3 cellular contexts compared by ENCODE assay signal in genomic region chr12:6281081-6281809, GRCh38.
TF ChIP-seq lines count a peak whose summit lies in the region.

No MANE protein-coding gene starts in this region.

TF ChIP-seq in SK-N-SH, 30 proteins besides CTCF, POLR2A, EP300 and RAD21:
- TF ChIP-seq TAF1 (IDR thresholded peaks at IDR 0.05; ENCODE audit: borderline replicate concordance, low read depth, low read length), result no peak
- TF ChIP-seq, protein P1, sequence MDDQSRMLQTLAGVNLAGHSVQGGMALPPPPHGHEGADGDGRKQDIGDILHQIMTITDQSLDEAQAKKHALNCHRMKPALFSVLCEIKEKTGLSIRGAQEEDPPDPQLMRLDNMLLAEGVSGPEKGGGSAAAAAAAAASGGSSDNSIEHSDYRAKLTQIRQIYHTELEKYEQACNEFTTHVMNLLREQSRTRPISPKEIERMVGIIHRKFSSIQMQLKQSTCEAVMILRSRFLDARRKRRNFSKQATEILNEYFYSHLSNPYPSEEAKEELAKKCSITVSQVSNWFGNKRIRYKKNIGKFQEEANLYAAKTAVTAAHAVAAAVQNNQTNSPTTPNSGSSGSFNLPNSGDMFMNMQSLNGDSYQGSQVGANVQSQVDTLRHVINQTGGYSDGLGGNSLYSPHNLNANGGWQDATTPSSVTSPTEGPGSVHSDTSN (IDR thresholded peaks at IDR 0.05), result no peak
- TF ChIP-seq POLR2AphosphoS5 (IDR thresholded peaks at IDR 0.05; ENCODE audit: low read depth, low read length), result no peak
- no peak for TF ChIP-seq SIN3A (IDR thresholded peaks at IDR 0.05; ENCODE audit: borderline replicate concordance, low read depth, low read length)
- TF ChIP-seq CHD2 (IDR thresholded peaks at IDR 0.05; ENCODE audit: low read length, partially characterized antibody), result no peak
- TF ChIP-seq RFX5 (IDR thresholded peaks at IDR 0.05; ENCODE audit: low read length), result no peak
- no peak for TF ChIP-seq GABPA (IDR thresholded peaks at IDR 0.05; ENCODE audit: low read depth)
- no peak for TF ChIP-seq NFIC (IDR thresholded peaks at IDR 0.05; ENCODE audit: borderline replicate concordance)
- TF ChIP-seq TCF12 (IDR thresholded peaks at IDR 0.05), result no peak
- no peak for TF ChIP-seq EZH2phosphoT487 (IDR thresholded peaks at IDR 0.05; ENCODE audit: borderline replicate concordance, low read depth)
- TF ChIP-seq GATA2 (CRISPR knock-in tag; IDR thresholded peaks at IDR 0.05), result no peak
- TF ChIP-seq TEAD4 (IDR thresholded peaks at IDR 0.05; ENCODE audit: borderline replicate concordance, insufficient read depth), result no peak
- no peak for TF ChIP-seq RXRA (IDR thresholded peaks at IDR 0.05; ENCODE audit: borderline replicate concordance, low read depth)
- TF ChIP-seq FOXM1 (IDR thresholded peaks at IDR 0.05; ENCODE audit: low read depth), result no peak
- no peak for TF ChIP-seq SMC3 (IDR thresholded peaks at IDR 0.05; ENCODE audit: low read depth, low read length)
- TF ChIP-seq, protein P2, sequence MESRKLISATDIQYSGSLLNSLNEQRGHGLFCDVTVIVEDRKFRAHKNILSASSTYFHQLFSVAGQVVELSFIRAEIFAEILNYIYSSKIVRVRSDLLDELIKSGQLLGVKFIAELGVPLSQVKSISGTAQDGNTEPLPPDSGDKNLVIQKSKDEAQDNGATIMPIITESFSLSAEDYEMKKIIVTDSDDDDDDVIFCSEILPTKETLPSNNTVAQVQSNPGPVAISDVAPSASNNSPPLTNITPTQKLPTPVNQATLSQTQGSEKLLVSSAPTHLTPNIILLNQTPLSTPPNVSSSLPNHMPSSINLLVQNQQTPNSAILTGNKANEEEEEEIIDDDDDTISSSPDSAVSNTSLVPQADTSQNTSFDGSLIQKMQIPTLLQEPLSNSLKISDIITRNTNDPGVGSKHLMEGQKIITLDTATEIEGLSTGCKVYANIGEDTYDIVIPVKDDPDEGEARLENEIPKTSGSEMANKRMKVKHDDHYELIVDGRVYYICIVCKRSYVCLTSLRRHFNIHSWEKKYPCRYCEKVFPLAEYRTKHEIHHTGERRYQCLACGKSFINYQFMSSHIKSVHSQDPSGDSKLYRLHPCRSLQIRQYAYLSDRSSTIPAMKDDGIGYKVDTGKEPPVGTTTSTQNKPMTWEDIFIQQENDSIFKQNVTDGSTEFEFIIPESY (IDR thresholded peaks at IDR 0.05; ENCODE audit: borderline replicate concordance, low read depth), result no peak
- no peak for TF ChIP-seq JUND (IDR thresholded peaks at IDR 0.05)
- no peak for TF ChIP-seq FOXJ3 (CRISPR knock-in tag; IDR thresholded peaks at IDR 0.05)
- no peak for TF ChIP-seq ELF1 (IDR thresholded peaks at IDR 0.05)
TF ChIP-seq in SK-N-SH: peak in this region for 0.

TF ChIP-seq in SK-N-SH treated with all-trans-retinoic acid at 6 μM for 48 hours, 23 proteins besides CTCF, POLR2A, EP300 and RAD21:
- TF ChIP-seq CSDC2 (CRISPR knock-in tag; IDR thresholded peaks at IDR 0.05), result no peak
- no peak for TF ChIP-seq RARB (CRISPR knock-in tag; IDR thresholded peaks at IDR 0.05)
- TF ChIP-seq CSRNP3 (CRISPR knock-in tag; IDR thresholded peaks at IDR 0.05), result no peak
- no peak for TF ChIP-seq ISL1 (CRISPR knock-in tag; IDR thresholded peaks at IDR 0.05)
- no peak for TF ChIP-seq ZNF70 (CRISPR knock-in tag; IDR thresholded peaks at IDR 0.05)
- no peak for TF ChIP-seq ZFP30 (CRISPR knock-in tag; IDR thresholded peaks at IDR 0.05)
- TF ChIP-seq GLIS3 (CRISPR knock-in tag; IDR thresholded peaks at IDR 0.05), result no peak
- no peak for TF ChIP-seq BACH2 (CRISPR knock-in tag; IDR thresholded peaks at IDR 0.05; ENCODE audit: borderline replicate concordance)
- no peak for TF ChIP-seq TOX (CRISPR knock-in tag; IDR thresholded peaks at IDR 0.05; ENCODE audit: borderline replicate concordance)
- no peak for TF ChIP-seq TCF4 (CRISPR knock-in tag; IDR thresholded peaks at IDR 0.05; ENCODE audit: borderline replicate concordance)
- TF ChIP-seq POU6F1 (CRISPR knock-in tag; IDR thresholded peaks at IDR 0.05; ENCODE audit: borderline replicate concordance, low read depth), result no peak
- no peak for TF ChIP-seq ZFP3 (CRISPR knock-in tag; IDR thresholded peaks at IDR 0.05)
- no peak for TF ChIP-seq TSHZ2 (CRISPR knock-in tag; IDR thresholded peaks at IDR 0.05)
- no peak for TF ChIP-seq SNAI2 (CRISPR knock-in tag; IDR thresholded peaks at IDR 0.05)
TF ChIP-seq in SK-N-SH treated with all-trans-retinoic acid at 6 μM for 48 hours: peak in this region for 0.

TF ChIP-seq in HepG2, 621 proteins besides CTCF, POLR2A, EP300 and RAD21:
- TF ChIP-seq ZBTB38 (CRISPR knock-in tag; IDR thresholded peaks at IDR 0.05), result peak; percentile 45; the same call in 1 of the 2 replicates
- TF ChIP-seq GLI4 (CRISPR knock-in tag; IDR thresholded peaks at IDR 0.05; ENCODE audit: borderline replicate concordance), result no peak
- TF ChIP-seq, protein P3, sequence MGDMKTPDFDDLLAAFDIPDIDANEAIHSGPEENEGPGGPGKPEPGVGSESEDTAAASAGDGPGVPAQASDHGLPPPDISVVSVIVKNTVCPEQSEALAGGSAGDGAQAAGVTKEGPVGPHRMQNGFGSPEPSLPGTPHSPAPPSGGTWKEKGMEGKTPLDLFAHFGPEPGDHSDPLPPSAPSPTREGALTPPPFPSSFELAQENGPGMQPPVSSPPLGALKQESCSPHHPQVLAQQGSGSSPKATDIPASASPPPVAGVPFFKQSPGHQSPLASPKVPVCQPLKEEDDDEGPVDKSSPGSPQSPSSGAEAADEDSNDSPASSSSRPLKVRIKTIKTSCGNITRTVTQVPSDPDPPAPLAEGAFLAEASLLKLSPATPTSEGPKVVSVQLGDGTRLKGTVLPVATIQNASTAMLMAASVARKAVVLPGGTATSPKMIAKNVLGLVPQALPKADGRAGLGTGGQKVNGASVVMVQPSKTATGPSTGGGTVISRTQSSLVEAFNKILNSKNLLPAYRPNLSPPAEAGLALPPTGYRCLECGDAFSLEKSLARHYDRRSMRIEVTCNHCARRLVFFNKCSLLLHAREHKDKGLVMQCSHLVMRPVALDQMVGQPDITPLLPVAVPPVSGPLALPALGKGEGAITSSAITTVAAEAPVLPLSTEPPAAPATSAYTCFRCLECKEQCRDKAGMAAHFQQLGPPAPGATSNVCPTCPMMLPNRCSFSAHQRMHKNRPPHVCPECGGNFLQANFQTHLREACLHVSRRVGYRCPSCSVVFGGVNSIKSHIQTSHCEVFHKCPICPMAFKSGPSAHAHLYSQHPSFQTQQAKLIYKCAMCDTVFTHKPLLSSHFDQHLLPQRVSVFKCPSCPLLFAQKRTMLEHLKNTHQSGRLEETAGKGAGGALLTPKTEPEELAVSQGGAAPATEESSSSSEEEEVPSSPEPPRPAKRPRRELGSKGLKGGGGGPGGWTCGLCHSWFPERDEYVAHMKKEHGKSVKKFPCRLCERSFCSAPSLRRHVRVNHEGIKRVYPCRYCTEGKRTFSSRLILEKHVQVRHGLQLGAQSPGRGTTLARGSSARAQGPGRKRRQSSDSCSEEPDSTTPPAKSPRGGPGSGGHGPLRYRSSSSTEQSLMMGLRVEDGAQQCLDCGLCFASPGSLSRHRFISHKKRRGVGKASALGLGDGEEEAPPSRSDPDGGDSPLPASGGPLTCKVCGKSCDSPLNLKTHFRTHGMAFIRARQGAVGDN (CRISPR knock-in tag; IDR thresholded peaks at IDR 0.05), result peak; percentile 38; the same call in 1 of the 2 replicates
- TF ChIP-seq, protein P4, sequence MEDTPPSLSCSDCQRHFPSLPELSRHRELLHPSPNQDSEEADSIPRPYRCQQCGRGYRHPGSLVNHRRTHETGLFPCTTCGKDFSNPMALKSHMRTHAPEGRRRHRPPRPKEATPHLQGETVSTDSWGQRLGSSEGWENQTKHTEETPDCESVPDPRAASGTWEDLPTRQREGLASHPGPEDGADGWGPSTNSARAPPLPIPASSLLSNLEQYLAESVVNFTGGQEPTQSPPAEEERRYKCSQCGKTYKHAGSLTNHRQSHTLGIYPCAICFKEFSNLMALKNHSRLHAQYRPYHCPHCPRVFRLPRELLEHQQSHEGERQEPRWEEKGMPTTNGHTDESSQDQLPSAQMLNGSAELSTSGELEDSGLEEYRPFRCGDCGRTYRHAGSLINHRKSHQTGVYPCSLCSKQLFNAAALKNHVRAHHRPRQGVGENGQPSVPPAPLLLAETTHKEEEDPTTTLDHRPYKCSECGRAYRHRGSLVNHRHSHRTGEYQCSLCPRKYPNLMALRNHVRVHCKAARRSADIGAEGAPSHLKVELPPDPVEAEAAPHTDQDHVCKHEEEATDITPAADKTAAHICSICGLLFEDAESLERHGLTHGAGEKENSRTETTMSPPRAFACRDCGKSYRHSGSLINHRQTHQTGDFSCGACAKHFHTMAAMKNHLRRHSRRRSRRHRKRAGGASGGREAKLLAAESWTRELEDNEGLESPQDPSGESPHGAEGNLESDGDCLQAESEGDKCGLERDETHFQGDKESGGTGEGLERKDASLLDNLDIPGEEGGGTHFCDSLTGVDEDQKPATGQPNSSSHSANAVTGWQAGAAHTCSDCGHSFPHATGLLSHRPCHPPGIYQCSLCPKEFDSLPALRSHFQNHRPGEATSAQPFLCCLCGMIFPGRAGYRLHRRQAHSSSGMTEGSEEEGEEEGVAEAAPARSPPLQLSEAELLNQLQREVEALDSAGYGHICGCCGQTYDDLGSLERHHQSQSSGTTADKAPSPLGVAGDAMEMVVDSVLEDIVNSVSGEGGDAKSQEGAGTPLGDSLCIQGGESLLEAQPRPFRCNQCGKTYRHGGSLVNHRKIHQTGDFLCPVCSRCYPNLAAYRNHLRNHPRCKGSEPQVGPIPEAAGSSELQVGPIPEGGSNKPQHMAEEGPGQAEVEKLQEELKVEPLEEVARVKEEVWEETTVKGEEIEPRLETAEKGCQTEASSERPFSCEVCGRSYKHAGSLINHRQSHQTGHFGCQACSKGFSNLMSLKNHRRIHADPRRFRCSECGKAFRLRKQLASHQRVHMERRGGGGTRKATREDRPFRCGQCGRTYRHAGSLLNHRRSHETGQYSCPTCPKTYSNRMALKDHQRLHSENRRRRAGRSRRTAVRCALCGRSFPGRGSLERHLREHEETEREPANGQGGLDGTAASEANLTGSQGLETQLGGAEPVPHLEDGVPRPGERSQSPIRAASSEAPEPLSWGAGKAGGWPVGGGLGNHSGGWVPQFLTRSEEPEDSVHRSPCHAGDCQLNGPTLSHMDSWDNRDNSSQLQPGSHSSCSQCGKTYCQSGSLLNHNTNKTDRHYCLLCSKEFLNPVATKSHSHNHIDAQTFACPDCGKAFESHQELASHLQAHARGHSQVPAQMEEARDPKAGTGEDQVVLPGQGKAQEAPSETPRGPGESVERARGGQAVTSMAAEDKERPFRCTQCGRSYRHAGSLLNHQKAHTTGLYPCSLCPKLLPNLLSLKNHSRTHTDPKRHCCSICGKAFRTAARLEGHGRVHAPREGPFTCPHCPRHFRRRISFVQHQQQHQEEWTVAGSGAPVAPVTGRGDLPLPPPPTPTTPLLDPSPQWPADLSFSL (CRISPR knock-in tag; IDR thresholded peaks at IDR 0.05), result no peak
